ENCODE assay signal across 23 cellular contexts in the genomic region with DNA sequence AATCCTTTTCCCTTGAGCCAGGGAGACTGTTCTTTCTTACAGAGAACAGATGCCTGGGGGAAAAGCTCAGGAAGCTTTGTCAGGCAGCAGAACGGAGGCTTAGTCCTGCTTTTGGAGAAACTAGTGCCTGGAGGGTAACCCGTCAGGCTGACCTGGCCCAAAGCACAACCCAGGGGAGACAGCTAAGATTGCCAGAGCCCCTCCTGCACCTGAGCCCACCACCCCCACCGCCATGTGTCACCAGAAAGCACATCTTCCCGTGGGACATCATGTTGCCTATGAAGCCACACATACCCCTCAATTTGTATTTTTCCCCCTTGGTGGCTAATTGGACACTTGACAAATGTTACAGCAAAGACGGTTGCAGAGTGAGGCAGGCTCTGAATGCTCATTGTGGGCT.
DNase-seq lines count a peak whose midpoint lies in the region; ATAC-seq and TF ChIP-seq lines count a peak whose summit lies in the region.
"Had no signal": no experiment of that assay in that cellular context is flagged by ENCODE, and none has a peak within 500 bp of the region (broad histone marks: within the 10 kb centered on the region; RNA-seq: fewer than 3 reads in every experiment).

No MANE protein-coding gene starts in this region.

- H3K27me3 Mint-ChIP-seq in brain (no peaks in the 10 kb centered on the region), nephron (ENCODE audit: low read depth) (peaks cover 7% of the 10 kb centered on the region)
- no peaks in the 10 kb centered on the region for H3K27me3 Mint-ChIP-seq in CD8-positive, alpha-beta T cell (ENCODE audit: low read depth)
- H3K27me3 Mint-ChIP-seq: CD4-positive, alpha-beta T cell had no signal

- H3K36me3 Mint-ChIP-seq in brain (peaks cover 77% of the 10 kb centered on the region), nephron (ENCODE audit: low read depth) (peaks cover 73% of the 10 kb centered on the region)
- H3K36me3 Mint-ChIP-seq in CD8-positive, alpha-beta T cell = peaks cover 31% of the 10 kb centered on the region

- intact Hi-C loops in gastrocnemius medialis (cut with DNase I; ENCODE audit: low total_unique reads) = no loop called here
- intact Hi-C loops in CD8-positive, alpha-beta T cell (cut with DNase I, micrococcal nuclease) = no loop called here

- no peaks in the 10 kb centered on the region for H3K9me3 ChIP-seq in gastrocnemius medialis
- H3K9me3 ChIP-seq in CD8-positive, alpha-beta T cell (ENCODE audit: low read length) = no peaks in the 10 kb centered on the region
- H3K9me3 ChIP-seq: A549, BLaER1, Caco-2 had no signal

- peaks cover 21 to 22% of the 10 kb centered on the region in 2 donors for H3K4me1 ChIP-seq in gastrocnemius medialis
- H3K4me1 ChIP-seq in CD8-positive, alpha-beta T cell (ENCODE audit: insufficient read depth, low read length) = no peaks in the 10 kb centered on the region
- H3K4me1 ChIP-seq: A549, BLaER1, Caco-2 had no signal

- TF ChIP-seq POLR2A in gastrocnemius medialis (IDR thresholded peaks at IDR 0.05) = no peak

- H3K36me3 ChIP-seq in gastrocnemius medialis = no peaks in the 10 kb centered on the region
- no peaks in the 10 kb centered on the region for H3K36me3 ChIP-seq in CD8-positive, alpha-beta T cell (ENCODE audit: insufficient read depth, low read length)
- H3K36me3 ChIP-seq: BLaER1 had no signal

- peak; percentile 8 for DNase-seq in GM13977 (ENCODE audit: low spot score)
- DNase-seq in gastrocnemius medialis = no peak
- DNase-seq in activated naive CD4-positive, alpha-beta T cell treated with anti-CD3 and anti-CD28 coated beads, Interleukin-2, amount 50 U/mL, for 16 hours = no peak
- no peak for DNase-seq in CD8-positive, alpha-beta T cell
- DNase-seq: Caco-2; CD4-positive, alpha-beta T cell; DND-41; KG1; NCI-H1092; NCI-H1436 treated with DMSO at 0.1 percent for 48 hours; NCI-H1930; NCI-H2227 treated with DMSO at 0.1 percent for 48 hours; NCI-H510A; NCI-H748 treated with DMSO at 0.1 percent for 48 hours; SIG-M5 had no signal

- in situ Hi-C loops in GM13977 (cut with MboI; ENCODE audit: low pct_unique_long_range_greater_than_20kb, low sequenced_read_pairs, unreplicated experiment) (no loop called here), gastrocnemius medialis (cut with MboI; ENCODE audit: low sequenced_read_pairs in 4 of 4) (no loop called here)

- ATAC-seq in gastrocnemius medialis = no peak
- ATAC-seq in CD8-positive, alpha-beta T cell = no peak
- ATAC-seq in HG02623 (IDR thresholded peaks at IDR 0.05; ENCODE audit: unreplicated experiment) = no peak
- ATAC-seq: A549, GM12878, GM23338, Panc1 had no signal

- CTCF ChIA-PET in CD8-positive, alpha-beta T cell (lab: Charles Lee) = no interaction called here

- peaks cover 36% of the 10 kb centered on the region for H3K4me1 Mint-ChIP-seq in brain
- H3K4me1 Mint-ChIP-seq in nephron = peaks cover 31% of the 10 kb centered on the region
- no peaks in the 10 kb centered on the region for H3K4me1 Mint-ChIP-seq in CD8-positive, alpha-beta T cell (ENCODE audit: low read depth)

- POLR2A ChIA-PET in CD8-positive, alpha-beta T cell (lab: Charles Lee) = no interaction called here

- no peaks in the 10 kb centered on the region for H3K27me3 ChIP-seq in gastrocnemius medialis
- no peaks in the 10 kb centered on the region for H3K27me3 ChIP-seq in CD8-positive, alpha-beta T cell (ENCODE audit: insufficient read depth, low read length)
- H3K27me3 ChIP-seq: BLaER1 had no signal

- peak overlapping the region; percentile 52 to 64 (median 58) for H3K27ac ChIP-seq in gastrocnemius medialis
- H3K27ac ChIP-seq in CD8-positive, alpha-beta T cell (ENCODE audit: low read depth, low read length) = no peak overlapping the region
- H3K27ac ChIP-seq: A549, BLaER1 had no signal

- no peak overlapping the region for H3K4me3 ChIP-seq in gastrocnemius medialis
- H3K4me3 ChIP-seq in CD8-positive, alpha-beta T cell (ENCODE audit: low read depth, low read length) = no peak overlapping the region
- H3K4me3 ChIP-seq: A549, BLaER1, GM12878, GM23338 had no signal

- H3K27ac Mint-ChIP-seq in brain = peak overlapping the region; percentile 38 to 91 (median 87)
- H3K27ac Mint-ChIP-seq in nephron = peak overlapping the region in 2 of 3 experiments; percentile 11 to 57
- H3K27ac Mint-ChIP-seq in CD8-positive, alpha-beta T cell = no peak overlapping the region
- H3K27ac Mint-ChIP-seq: CD4-positive, alpha-beta T cell; GM23338 had no signal

- H3K9me3 Mint-ChIP-seq in brain (peaks cover 6 to 17% (median 13%) of the 10 kb centered on the region in 5 experiments), nephron (peaks cover 5% of the 10 kb centered on the region)
- H3K9me3 Mint-ChIP-seq in CD8-positive, alpha-beta T cell = no peaks in the 10 kb centered on the region
- H3K9me3 Mint-ChIP-seq: CD4-positive, alpha-beta T cell had no signal

- peak overlapping the region in 1 of 5 experiments; percentile 10 for H3K4me3 Mint-ChIP-seq in brain
- no peak overlapping the region for H3K4me3 Mint-ChIP-seq in nephron
- H3K4me3 Mint-ChIP-seq in CD8-positive, alpha-beta T cell = no peak overlapping the region
- H3K4me3 Mint-ChIP-seq: CD4-positive, alpha-beta T cell; GM23338 had no signal

- TF ChIP-seq CTCF in GM13977 (IDR thresholded peaks at IDR 0.05; ENCODE audit: extremely low read depth, insufficient read depth, missing control alignments) (no peak), brain (conservative IDR thresholded peaks at IDR 0.05) (no peak), nephron (IDR thresholded peaks at IDR 0.05; ENCODE audit: unreplicated experiment in 3 of 3) (no peak), gastrocnemius medialis (IDR thresholded peaks at IDR 0.05 in 4 of 5, conservative IDR thresholded peaks at IDR 0.05 in 1 of 5) (no peak)
- no peak for TF ChIP-seq CTCF in CD8-positive, alpha-beta T cell (IDR thresholded peaks at IDR 0.05)
